ENCODE assay signal across 10 cellular contexts in the genomic region with DNA sequence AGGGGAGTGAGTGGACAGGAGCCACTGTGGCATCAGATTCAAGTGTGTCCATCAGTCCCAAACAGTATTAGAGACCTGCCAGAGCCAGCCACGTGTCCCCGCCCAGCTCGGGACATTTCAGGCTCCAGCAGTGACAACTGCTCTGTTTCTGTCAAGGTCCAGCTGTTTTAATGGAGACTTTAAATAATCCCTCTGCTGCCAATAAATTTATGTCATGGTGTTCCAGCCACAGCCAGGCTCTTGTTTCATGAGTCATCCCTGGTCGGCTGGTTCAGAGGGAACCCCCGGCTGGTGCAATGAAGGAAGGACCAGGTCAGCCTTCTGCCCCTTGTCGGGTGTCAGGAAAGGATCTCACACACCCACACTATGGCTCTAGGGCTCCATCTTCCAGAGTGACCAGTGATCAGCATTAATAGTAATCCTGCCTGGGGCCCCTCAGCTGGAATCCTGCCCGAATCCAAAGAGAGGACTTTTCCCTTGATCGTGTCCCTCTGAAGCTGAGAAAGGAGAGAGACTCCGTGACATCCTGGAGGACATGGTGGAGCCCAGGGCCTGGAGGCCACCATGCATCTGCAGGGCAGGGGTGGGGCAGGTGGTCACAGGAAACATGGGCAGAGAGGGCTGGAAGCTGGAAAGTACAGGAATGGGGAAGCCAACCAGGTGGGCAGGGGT.
DNase-seq lines count a peak whose midpoint lies in the region; ATAC-seq and TF ChIP-seq lines count a peak whose summit lies in the region.
"Had no signal": no experiment of that assay in that cellular context is flagged by ENCODE, and none has a peak within 500 bp of the region (broad histone marks: within the 10 kb centered on the region; RNA-seq: fewer than 3 reads in every experiment).

No MANE protein-coding gene starts in this region.

- peak overlapping the region; percentile 14 for H3K27ac ChIP-seq in brain microvascular endothelial cell

- no peaks in the 10 kb centered on the region for H3K36me3 Mint-ChIP-seq in HFFc6 (ENCODE audit: low read depth)

- peaks cover 57% of the 10 kb centered on the region for H3K4me1 Mint-ChIP-seq in HFFc6 (ENCODE audit: low read depth)

- peaks cover 7% of the 10 kb centered on the region for H3K27me3 Mint-ChIP-seq in HFFc6 (ENCODE audit: insufficient read depth)

- H3K9me3 Mint-ChIP-seq in HFFc6: no peaks in the 10 kb centered on the region

- no peak overlapping the region; the same call in 1 of the 2 replicates for H3K4me3 Mint-ChIP-seq in HFFc6

- H3K27me3 ChIP-seq in brain microvascular endothelial cell (replicated peaks): no peaks in the 10 kb centered on the region

- DNase-seq in A172 (ENCODE audit: low spot score) (peak; percentile 87), HFFc6 (peak; percentile 73), brain microvascular endothelial cell (peak; percentile 82), kidney glomerular epithelial cell (lab: John Stamatoyannopoulos, UW) (peak; percentile 88), germinal center (ENCODE audit: low spot score) (no peak), NOMO-1 treated with DMSO at 0.1 percent for 48 hours (lab: John Stamatoyannopoulos, UW; ENCODE audit: unreplicated experiment) (no peak)
- DNase-seq: effector memory CD4-positive, alpha-beta T cell; NK-92 treated with Interleukin-12 subunit alpha and Interleukin-12 subunit beta, amount 100 ng/mL, for 24 hours had no signal

- TF ChIP-seq CTCF in HFFc6 (IDR thresholded peaks at IDR 0.05) (no peak), brain microvascular endothelial cell (IDR thresholded peaks at IDR 0.05; ENCODE audit: low read depth, low read length, missing control alignments) (no peak)

- in situ Hi-C loops in brain microvascular endothelial cell (cut with HindIII; ENCODE audit: low pct_ligation_motif_present, low sequenced_read_pairs): no loop called here

- H3K36me3 ChIP-seq in brain microvascular endothelial cell (replicated peaks): no peaks in the 10 kb centered on the region

- H3K4me3 ChIP-seq in brain microvascular endothelial cell (ENCODE audit: low read depth, low read length): no peak overlapping the region

- ATAC-seq in HG03045 (IDR thresholded peaks at IDR 0.05; ENCODE audit: unreplicated experiment): no peak
- ATAC-seq in HG02884 (IDR thresholded peaks at IDR 0.05; ENCODE audit: unreplicated experiment): no peak

- H3K27ac Mint-ChIP-seq in HFFc6: peak overlapping the region; percentile 60

Comparison
In these comparisons a context has a peak if more than half of its experiments do, and no peak if none do; other contexts are left out.
1. DNase-seq: peak in A172 (single experiment), HFFc6 (single experiment), brain microvascular endothelial cell (single experiment) and kidney glomerular epithelial cell (single experiment); none in germinal center (single experiment) and NOMO-1 treated with DMSO at 0.1 percent for 48 hours (single experiment).